Comparison of ENCODE assay signal across 8 cellular contexts in genomic region chr10:93071674-93072224, GRCh38. TPM values are rescaled to one million over a fixed set of nuclear protein-coding genes. Genes with fewer than 3 reads are reported as not detected.
A peak's percentile ranks its signal among the peaks of the same experiment; 100 is the strongest.
DNase-seq lines count a peak whose midpoint lies in the region; ATAC-seq and TF ChIP-seq lines count a peak whose summit lies in the region.

No MANE protein-coding gene starts in this region.

- H3K27ac ChIP-seq in esophagus (ENCODE audit: low read depth in 2 of 2, low read length in 1 of 2) (no peak overlapping the region), ovary (no peak overlapping the region)

- H3K4me1 Mint-ChIP-seq in immature natural killer cell, result peaks cover 10 to 12% of the 10 kb centered on the region in 2 donors

- H3K4me1 ChIP-seq in esophagus (ENCODE audit: control insufficient read depth in 2 of 2, insufficient read depth in 2 of 2, low read length in 1 of 2) (peaks cover 9 to 19% of the 10 kb centered on the region in 2 donors), ovary (ENCODE audit: insufficient read depth) (peaks cover 14% of the 10 kb centered on the region)

- H3K27ac Mint-ChIP-seq in immature natural killer cell, result no peak overlapping the region

- H3K9me3 Mint-ChIP-seq in immature natural killer cell, result peaks cover 0 to 2% (median 0%) of the 10 kb centered on the region in 6 donors

- H3K4me3 ChIP-seq in esophagus (ENCODE audit: low read depth in 1 of 2, low read length in 2 of 2), result peak overlapping the region; percentile 3 to 29
- peak overlapping the region; percentile 12 for H3K4me3 ChIP-seq in ovary

- DNase-seq in DMS53 (lab: John Stamatoyannopoulos, UW) (peak; percentile 86), NCI-H774 (lab: John Stamatoyannopoulos, UW) (peak; percentile 5), ovary (no peak), GDM1 (lab: John Stamatoyannopoulos, UW) (no peak), immature natural killer cell (no peak)

- no peak for TF ChIP-seq EP300 in ovary (IDR thresholded peaks at IDR 0.05)

- WGBS in esophagus, 2 donors, result 5% methylated on average over 37 of the region's 37 CpGs
- 2 to 4% (median 3%) methylated on average over 35 to 37 of the region's 37 CpGs for WGBS in ovary, 3 donors

- H3K4me3 Mint-ChIP-seq in immature natural killer cell, result no peak overlapping the region

- intact Hi-C loops in ovary (cut with DNase I), result no loop called here

- peaks cover 0 to 11% (median 0%) of the 10 kb centered on the region in 3 donors for H3K36me3 Mint-ChIP-seq in immature natural killer cell

- peaks cover 29 to 40% of the 10 kb centered on the region in 2 donors for H3K27me3 ChIP-seq in esophagus (ENCODE audit: control insufficient read depth in 1 of 2, insufficient read depth in 2 of 2, low read length in 2 of 2)
- no peaks in the 10 kb centered on the region for H3K27me3 ChIP-seq in ovary

- H3K36me3 ChIP-seq in esophagus (ENCODE audit: control insufficient read depth in 2 of 2, insufficient read depth in 2 of 2, low read length in 1 of 2), result no peaks in the 10 kb centered on the region
- no peaks in the 10 kb centered on the region for H3K36me3 ChIP-seq in ovary

- TF ChIP-seq POLR2A in ovary (IDR thresholded peaks at IDR 0.05) (no peak), GM18505 (IDR thresholded peaks at IDR 0.05; ENCODE audit: borderline replicate concordance, extremely low read depth, insufficient read depth, insufficient read length) (no peak)

- H3K27me3 Mint-ChIP-seq in immature natural killer cell (ENCODE audit: low read depth in 3 of 3), result peaks cover 16 to 24% (median 20%) of the 10 kb centered on the region in 3 donors

- peaks cover 0 to 1% of the 10 kb centered on the region in 2 donors for H3K9me3 ChIP-seq in esophagus (ENCODE audit: control insufficient read depth in 2 of 2, insufficient read depth in 1 of 2, low read depth in 1 of 2, low read length in 1 of 2)
- no peaks in the 10 kb centered on the region for H3K9me3 ChIP-seq in ovary

- TF ChIP-seq CTCF in ovary (IDR thresholded peaks at IDR 0.05), result no peak

- no peak for ATAC-seq in HG02588 (IDR thresholded peaks at IDR 0.05; ENCODE audit: unreplicated experiment)
- no peak for ATAC-seq in GM18505 (IDR thresholded peaks at IDR 0.05; ENCODE audit: unreplicated experiment)

RNA-seq across cellular contexts. Expression of gene CYP26A1, which starts 1.9 kb away (rescaled TPM):
- polyA plus RNA-seq in esophagus (not detected), ovary (not detected), immature natural killer cell (not detected)
- total RNA-seq in ovary, result under 1 TPM in 1 of 7 donors, not detected in 6; 0.22 TPM

RNA-seq across cellular contexts. Expression of gene CYP26C1, which starts 11.2 kb away (rescaled TPM):
- polyA plus RNA-seq in esophagus (under 1 TPM; 0.01 to 0.02 TPM), ovary (under 1 TPM in 1 of 2 donors, not detected in 1; 0.07 TPM), immature natural killer cell (1 to 10 TPM in 1 of 3 donors, under 1 TPM in 1, not detected in 1; 0.12 to 1.3 TPM)
- under 1 TPM in 4 of 7 donors, not detected in 3; 0.05 to 0.20 (median 0.08) TPM for total RNA-seq in ovary

Comparison
In these comparisons a context has a peak if more than half of its experiments do, and no peak if none do; other contexts are left out.
1. DNase-seq: peak in DMS53 (single experiment) and NCI-H774 (single experiment); none in ovary (0 of 5), GDM1 (single experiment) and immature natural killer cell (0 of 3).